In the genomic region with DNA sequence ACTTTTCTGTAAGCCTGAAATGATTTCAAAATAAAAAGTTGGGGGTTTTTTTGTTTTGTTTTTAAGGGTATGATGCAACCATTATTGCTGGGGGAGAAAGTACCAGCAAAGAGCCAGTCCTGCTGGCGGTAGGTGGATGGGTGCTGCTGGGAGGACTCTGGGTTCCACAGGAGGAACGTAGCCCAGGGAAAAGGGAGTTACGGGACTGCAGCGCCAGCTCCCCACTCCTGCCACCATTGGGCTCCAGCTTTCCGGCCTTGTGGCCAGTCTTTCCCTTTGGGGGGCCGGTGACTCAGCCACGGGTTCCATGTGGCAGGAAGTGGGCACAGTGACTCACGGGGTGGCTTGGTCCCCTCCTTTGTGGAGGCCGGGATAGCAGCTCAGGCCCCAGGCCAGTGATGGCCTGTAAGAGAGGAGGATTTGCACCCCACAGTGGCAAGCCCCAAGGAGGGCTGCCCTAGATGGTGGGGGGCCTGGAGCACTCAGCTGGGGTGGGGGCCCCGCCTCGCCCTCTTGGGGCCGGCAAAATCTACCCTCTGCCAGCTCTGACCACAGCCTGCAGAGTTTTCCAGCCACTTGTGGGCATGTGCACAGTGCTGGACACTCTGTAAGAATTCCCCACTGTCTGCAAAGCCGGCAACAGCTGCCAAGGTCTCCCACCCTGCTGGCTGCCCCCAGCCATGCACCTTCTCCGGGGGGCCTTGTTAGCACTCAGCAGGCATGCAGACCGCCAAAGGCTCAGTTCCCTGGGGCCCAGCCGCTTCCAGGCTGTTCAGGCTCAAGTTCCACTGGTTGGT, we compare ENCODE assay signal across 9 cellular contexts. TPM values are rescaled to one million over a fixed set of nuclear protein-coding genes. Genes with fewer than 3 reads are reported as not detected.
DNase-seq lines count a peak whose midpoint lies in the region; ATAC-seq, FAIRE-seq and TF ChIP-seq lines count a peak whose summit lies in the region.
"Had no signal": no experiment of that assay in that cellular context is flagged by ENCODE, and none has a peak within 500 bp of the region (broad histone marks: within the 10 kb centered on the region; RNA-seq: fewer than 3 reads in every experiment).

No MANE protein-coding gene starts in this region.

- H2AFZ ChIP-seq in astrocyte (ENCODE audit: low read depth, low read length), result peak overlapping the region; percentile 20

- H3K27ac Mint-ChIP-seq in CD4-positive, alpha-beta memory T cell, result peak overlapping the region in 6 of 7 donors; percentile 35 to 83 (median 70)
- H3K27ac Mint-ChIP-seq in astrocyte (ENCODE audit: unreplicated experiment), result peak overlapping the region; percentile 41
- H3K27ac Mint-ChIP-seq in naive thymus-derived CD8-positive, alpha-beta T cell, result peak overlapping the region in 7 of 10 donors; percentile 15 to 89 (median 36)

- peaks cover 20 to 48% (median 34%) of the 10 kb centered on the region in 4 donors for H3K4me1 Mint-ChIP-seq in CD4-positive, alpha-beta memory T cell
- peaks cover 16% of the 10 kb centered on the region for H3K4me1 Mint-ChIP-seq in astrocyte (ENCODE audit: low read depth, unreplicated experiment)
- peaks cover 21 to 42% (median 37%) of the 10 kb centered on the region in 4 donors for H3K4me1 Mint-ChIP-seq in naive thymus-derived CD8-positive, alpha-beta T cell

- no peak for FAIRE-seq in astrocyte (lab: Jason Lieb, UNC)

- H3K9me3 ChIP-seq in CD4-positive, alpha-beta memory T cell (ENCODE audit: control insufficient read depth in 1 of 2, low read length in 2 of 2), result no peaks in the 10 kb centered on the region
- H3K9me3 ChIP-seq in astrocyte (ENCODE audit: insufficient read depth, low read depth, low read length), result no peaks in the 10 kb centered on the region
- no peaks in the 10 kb centered on the region for H3K9me3 ChIP-seq in vagina

- no peak for ATAC-seq in naive thymus-derived CD8-positive, alpha-beta T cell
- no peak for ATAC-seq in GM21723 (IDR thresholded peaks at IDR 0.05; ENCODE audit: unreplicated experiment)
- no peak for ATAC-seq in HG02642 (IDR thresholded peaks at IDR 0.05; ENCODE audit: poor library complexity, unreplicated experiment)

- no peaks in the 10 kb centered on the region for H3K36me3 Mint-ChIP-seq in CD4-positive, alpha-beta memory T cell
- H3K36me3 Mint-ChIP-seq in astrocyte (ENCODE audit: low read depth, unreplicated experiment), result no peaks in the 10 kb centered on the region
- H3K36me3 Mint-ChIP-seq in naive thymus-derived CD8-positive, alpha-beta T cell, result no peaks in the 10 kb centered on the region

- H3K4me2 ChIP-seq in astrocyte (ENCODE audit: low read length), result peak overlapping the region; percentile 67
- H3K4me2 ChIP-seq: KMS-11 had no signal

- TF ChIP-seq CTCF in astrocyte (IDR thresholded peaks at IDR 0.05; ENCODE audit: insufficient read depth, low read depth, low read length), result no peak
- no peak for TF ChIP-seq CTCF in vagina (IDR thresholded peaks at IDR 0.05)

- no peak overlapping the region for H3K4me3 ChIP-seq in CD4-positive, alpha-beta memory T cell (ENCODE audit: low read length in 2 of 2)
- H3K4me3 ChIP-seq in astrocyte (ENCODE audit: insufficient read depth, low read depth, low read length), result no peak overlapping the region
- no peak overlapping the region for H3K4me3 ChIP-seq in vagina

- H4K20me1 ChIP-seq in astrocyte (ENCODE audit: insufficient read depth, low read length), result no peaks in the 10 kb centered on the region

- CTCF ChIA-PET in CD4-positive, alpha-beta memory T cell (lab: Charles Lee; ENCODE audit: partially characterized antibody), result interaction anchor here (0.6 to 1.2 kb wide), 3 partner anchors 15 to 97 kb away, joined by 3 to 4 read pairs (median 3); no protein-coding TSS in a partner anchor

- intact Hi-C loops in CD4-positive, alpha-beta memory T cell (cut with micrococcal nuclease), result no loop called here
- intact Hi-C loops in vagina (cut with DNase I), result no loop called here

- no peaks in the 10 kb centered on the region for H3K36me3 ChIP-seq in CD4-positive, alpha-beta memory T cell (ENCODE audit: insufficient read depth, low read length)
- H3K36me3 ChIP-seq in astrocyte (ENCODE audit: insufficient read depth, low read length), result no peaks in the 10 kb centered on the region
- H3K36me3 ChIP-seq in vagina, result no peaks in the 10 kb centered on the region

- H3K79me2 ChIP-seq in astrocyte (ENCODE audit: insufficient read depth, low read length), result no peaks in the 10 kb centered on the region

- DNase-seq in CD4-positive, alpha-beta memory T cell, result peak in 1 of 5 donors; percentile 51
- DNase-seq in Kasumi-1 (lab: John Stamatoyannopoulos, UW) (peak; percentile 76 to 77), astrocyte (ENCODE audit: low read depth) (peak; percentile 76), germinal center (ENCODE audit: low spot score) (no peak), vagina (ENCODE audit: extremely low spot score in 2 of 2) (no peak)
- no peak for DNase-seq in naive thymus-derived CD8-positive, alpha-beta T cell

- POLR2A ChIA-PET in CD4-positive, alpha-beta memory T cell (lab: Charles Lee; ENCODE audit: partially characterized antibody), result interaction anchor here (1.0 to 1.5 kb wide), 4 partner anchors 13 to 31 kb away, joined by 3 to 7 read pairs (median 3); no protein-coding TSS in a partner anchor
- POLR2A ChIA-PET in naive thymus-derived CD8-positive, alpha-beta T cell (lab: Charles Lee), result interaction anchor here (0.7 to 1.8 kb wide), 5 partner anchors 11 to 170 kb away, joined by 3 to 7 read pairs (median 3); no protein-coding TSS in a partner anchor

- H3K27me3 ChIP-seq in CD4-positive, alpha-beta memory T cell (ENCODE audit: insufficient read depth, low read length), result no peaks in the 10 kb centered on the region
- H3K27me3 ChIP-seq in astrocyte (ENCODE audit: insufficient read depth, low read length) (no peaks in the 10 kb centered on the region), vagina (no peaks in the 10 kb centered on the region)

- no peak for TF ChIP-seq POLR2A in vagina (IDR thresholded peaks at IDR 0.05)

- H3K4me1 ChIP-seq in CD4-positive, alpha-beta memory T cell (ENCODE audit: insufficient read depth, low read length), result peaks cover 38% of the 10 kb centered on the region
- H3K4me1 ChIP-seq in astrocyte (ENCODE audit: insufficient read depth, low read length), result peaks cover 42% of the 10 kb centered on the region
- H3K4me1 ChIP-seq in vagina, result peaks cover 34% of the 10 kb centered on the region

- H3K9ac ChIP-seq in astrocyte (ENCODE audit: low read length), result peak overlapping the region; percentile 35
- H3K9ac ChIP-seq: KMS-11 had no signal

- H3K4me3 Mint-ChIP-seq in CD4-positive, alpha-beta memory T cell, result peak overlapping the region in 1 of 8 donors; percentile 37
- H3K4me3 Mint-ChIP-seq in astrocyte (ENCODE audit: unreplicated experiment), result no peak overlapping the region
- H3K4me3 Mint-ChIP-seq in naive thymus-derived CD8-positive, alpha-beta T cell, result no peak overlapping the region

- H3K27me3 Mint-ChIP-seq in CD4-positive, alpha-beta memory T cell, result no peaks in the 10 kb centered on the region
- H3K27me3 Mint-ChIP-seq in astrocyte (ENCODE audit: low read depth, unreplicated experiment), result no peaks in the 10 kb centered on the region
- no peaks in the 10 kb centered on the region for H3K27me3 Mint-ChIP-seq in naive thymus-derived CD8-positive, alpha-beta T cell

- no peak overlapping the region for H3K27ac ChIP-seq in CD4-positive, alpha-beta memory T cell (ENCODE audit: low read depth, low read length)
- H3K27ac ChIP-seq in astrocyte (ENCODE audit: low read depth, low read length), result peak overlapping the region; percentile 38
- H3K27ac ChIP-seq in vagina, result no peak overlapping the region
- H3K27ac ChIP-seq: KMS-11 had no signal

- no peaks in the 10 kb centered on the region for H3K9me3 Mint-ChIP-seq in CD4-positive, alpha-beta memory T cell
- peaks cover 3% of the 10 kb centered on the region for H3K9me3 Mint-ChIP-seq in astrocyte (ENCODE audit: unreplicated experiment)
- no peaks in the 10 kb centered on the region for H3K9me3 Mint-ChIP-seq in naive thymus-derived CD8-positive, alpha-beta T cell

RNA-seq across cellular contexts. Expression of gene SOCS3, which starts 30.4 kb away (rescaled TPM):
- total RNA-seq in CD4-positive, alpha-beta memory T cell, result 1 to 10 TPM; 7.5 to 8.4 TPM
- 100 to 1,000 TPM in 1 of 2 donors, 10 to 100 TPM in 1; 60.8 to 220 TPM for polyA plus RNA-seq in CD4-positive, alpha-beta memory T cell
- total RNA-seq in astrocyte (13.4 and 16.7 TPM in 2 replicates), vagina (173 TPM)
- total RNA-seq in naive thymus-derived CD8-positive, alpha-beta T cell, result 1 to 10 TPM in 1 of 2 experiments, under 1 TPM in 1; 0.86 to 1.0 TPM
- 10 to 100 TPM; 21.2 to 43.9 (median 37.3) TPM for polyA plus RNA-seq in naive thymus-derived CD8-positive, alpha-beta T cell

RNA-seq across cellular contexts. Expression of gene PGS1, which starts 49.0 kb away (rescaled TPM):
- 10 to 100 TPM; 84.4 to 84.8 TPM for total RNA-seq in CD4-positive, alpha-beta memory T cell
- polyA plus RNA-seq in CD4-positive, alpha-beta memory T cell, result 10 to 100 TPM; 33.9 to 36.6 TPM
- total RNA-seq in astrocyte (31.3 and 32.0 TPM in 2 replicates), vagina (35.6 TPM)
- total RNA-seq in naive thymus-derived CD8-positive, alpha-beta T cell, result 10 to 100 TPM; 72.5 to 73.4 TPM
- polyA plus RNA-seq in naive thymus-derived CD8-positive, alpha-beta T cell, result 10 to 100 TPM; 24.3 to 46.6 (median 32.7) TPM

Comparison
In these comparisons a context has a peak if more than half of its experiments do, and no peak if none do; other contexts are left out.
1. DNase-seq: peak in Kasumi-1 (2 of 2) and astrocyte (single experiment); none in naive thymus-derived CD8-positive, alpha-beta T cell (0 of 10), germinal center (single experiment) and vagina (0 of 2).
2. Peak in every context shown above with its lines, with median percentiles within 50 percentile points of each other: H3K27ac Mint-ChIP-seq.